In the genomic region with DNA sequence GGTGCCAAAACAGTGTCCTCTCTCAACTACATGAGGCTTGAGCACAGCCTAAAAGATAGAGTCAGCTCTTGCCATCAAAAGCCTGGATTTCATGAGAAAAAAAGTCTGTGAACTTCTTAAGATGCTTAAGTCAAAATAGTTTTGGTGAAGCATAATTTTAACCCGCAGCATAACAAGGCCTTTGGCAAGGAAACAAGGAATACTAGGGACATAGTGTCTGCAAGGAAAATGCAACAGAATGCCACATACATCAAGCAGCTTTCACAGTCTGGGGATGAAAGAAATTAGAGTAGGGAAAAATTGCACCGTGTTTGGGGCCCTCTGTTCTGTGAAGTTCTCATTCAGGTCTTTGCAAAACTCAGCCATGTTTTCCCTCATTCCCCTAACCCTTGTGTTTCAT, we compare ENCODE assay signal across 19 cellular contexts.
"Had no signal": no experiment of that assay in that cellular context is flagged by ENCODE, and none has a peak within 500 bp of the region (broad histone marks: within the 10 kb centered on the region; RNA-seq: fewer than 3 reads in every experiment).

No MANE protein-coding gene starts in this region.

- H3K27ac ChIP-seq: adrenal gland, cardiac muscle cell, foreskin keratinocyte, testis, upper lobe of left lung, WERI-Rb-1 had no signal

- H3K36me3 ChIP-seq: adrenal gland, cardiac muscle cell, upper lobe of left lung, WERI-Rb-1 had no signal

- H3K36me3 Mint-ChIP-seq: activated CD4-positive, alpha-beta memory T cell treated with anti-CD3 and anti-CD28 coated beads for 36 hours; activated CD8-positive, alpha-beta memory T cell treated with anti-CD3 and anti-CD28 coated beads, Interleukin-2, amount 10 ng/mL, durations not matched to agents 7 days and 5 days had no signal

- DNase-seq: activated CD4-positive, alpha-beta memory T cell treated with anti-CD3 and anti-CD28 coated beads for 36 hours; activated CD8-positive, alpha-beta memory T cell treated with anti-CD3 and anti-CD28 coated beads, Interleukin-2, amount 10 ng/mL, durations not matched to agents 7 days and 5 days; activated naive CD4-positive, alpha-beta T cell treated with anti-CD3 and anti-CD28 coated beads, Interleukin-2, amount 50 U/mL, for 16 hours; activated T-cell treated with anti-CD3 and anti-CD28 coated beads, Interleukin-2, amount 50 U/mL, for 1 hour; adrenal gland; foreskin keratinocyte; glutamatergic neuron; hypothalamus; nephron progenitor cell; occipital lobe; right cardiac atrium; small intestine; stimulated activated naive CD8-positive, alpha-beta T cell treated with anti-CD3 and anti-CD28 coated beads, Interleukin-15, amount 100 ng/mL, for 72 hours; testis; upper lobe of left lung; WERI-Rb-1 had no signal

- H3K4me1 ChIP-seq: adrenal gland, foreskin keratinocyte, testis, upper lobe of left lung had no signal

- H3K9me3 Mint-ChIP-seq: activated CD4-positive, alpha-beta memory T cell treated with anti-CD3 and anti-CD28 coated beads for 36 hours; stimulated activated naive CD8-positive, alpha-beta T cell treated with anti-CD3 and anti-CD28 coated beads, Interleukin-15, amount 100 ng/mL, for 72 hours; T-helper 1 cell treated with Interleukin-12 subunit alpha and Interleukin-12 subunit beta and Interleukin-4 antibody, amounts not matched to agents 30 μg/mL and 1 μg/mL, for 36 hours had no signal

- H3K9me3 ChIP-seq: adrenal gland, testis, upper lobe of left lung had no signal

- H3K27me3 Mint-ChIP-seq: activated CD4-positive, alpha-beta memory T cell treated with anti-CD3 and anti-CD28 coated beads for 36 hours; stimulated activated naive CD8-positive, alpha-beta T cell treated with anti-CD3 and anti-CD28 coated beads, Interleukin-15, amount 100 ng/mL, for 72 hours had no signal

- H3K4me1 Mint-ChIP-seq: activated CD8-positive, alpha-beta memory T cell treated with anti-CD3 and anti-CD28 coated beads, Interleukin-2, amount 10 ng/mL, durations not matched to agents 7 days and 5 days; nephron progenitor cell; stimulated activated naive CD8-positive, alpha-beta T cell treated with anti-CD3 and anti-CD28 coated beads, Interleukin-15, amount 100 ng/mL, for 72 hours had no signal

- H3K4me3 ChIP-seq: adrenal gland, cardiac muscle cell, testis, upper lobe of left lung had no signal

- H3K4me3 Mint-ChIP-seq: activated CD4-positive, alpha-beta memory T cell treated with anti-CD3 and anti-CD28 coated beads for 36 hours; activated CD8-positive, alpha-beta memory T cell treated with anti-CD3 and anti-CD28 coated beads, Interleukin-2, amount 10 ng/mL, durations not matched to agents 7 days and 5 days; nephron progenitor cell; stimulated activated naive CD8-positive, alpha-beta T cell treated with anti-CD3 and anti-CD28 coated beads, Interleukin-15, amount 100 ng/mL, for 72 hours; T-helper 1 cell treated with Interleukin-12 subunit alpha and Interleukin-12 subunit beta and Interleukin-4 antibody, amounts not matched to agents 30 μg/mL and 1 μg/mL, for 36 hours had no signal

- ATAC-seq: activated CD8-positive, alpha-beta memory T cell treated with anti-CD3 and anti-CD28 coated beads, Interleukin-2, amount 10 ng/mL, durations not matched to agents 7 days and 5 days; foreskin keratinocyte; right cardiac atrium; stimulated activated naive CD8-positive, alpha-beta T cell treated with anti-CD3 and anti-CD28 coated beads, Interleukin-15, amount 100 ng/mL, for 72 hours had no signal

- H3K27me3 ChIP-seq: adrenal gland, cardiac muscle cell, foreskin keratinocyte, testis, upper lobe of left lung had no signal

- H3K27ac Mint-ChIP-seq: activated CD4-positive, alpha-beta memory T cell treated with anti-CD3 and anti-CD28 coated beads for 36 hours; activated CD8-positive, alpha-beta memory T cell treated with anti-CD3 and anti-CD28 coated beads, Interleukin-2, amount 10 ng/mL, durations not matched to agents 7 days and 5 days; progenitor cell of endocrine pancreas; stimulated activated naive CD8-positive, alpha-beta T cell treated with anti-CD3 and anti-CD28 coated beads, Interleukin-15, amount 100 ng/mL, for 72 hours; T-helper 1 cell treated with Interleukin-12 subunit alpha and Interleukin-12 subunit beta and Interleukin-4 antibody, amounts not matched to agents 30 μg/mL and 1 μg/mL, for 36 hours had no signal
